Comparison of ENCODE assay signal across 8 cellular contexts in genomic region chr12:57726151-57726883, GRCh38. TPM values are rescaled to one million over a fixed set of nuclear protein-coding genes. Genes with fewer than 3 reads are reported as not detected.
DNase-seq lines count a peak whose midpoint lies in the region; ATAC-seq and TF ChIP-seq lines count a peak whose summit lies in the region.

No MANE protein-coding gene starts in this region.

- H3K4me2 ChIP-seq in osteoblast (ENCODE audit: insufficient read depth, low read length): peak overlapping the region; percentile 88

- peaks cover 4% of the 10 kb centered on the region for H3K4me1 ChIP-seq in osteoblast (ENCODE audit: insufficient read depth, low read length)

- peak overlapping the region; percentile 10 for H3K27ac ChIP-seq in osteoblast (ENCODE audit: low read depth, low read length)

- DNase-seq in AG04449 (ENCODE audit: low read depth, low spot score) (peak; percentile 29), GM20000 (ENCODE audit: low spot score) (peak; percentile 55), NCI-H2196 (lab: John Stamatoyannopoulos, UW; ENCODE audit: unreplicated experiment) (peak; percentile 90), head of caudate nucleus (peak in 41 of 42 donors; percentile 51 to 89 (median 74)), osteoblast (ENCODE audit: insufficient read length, low spot score, missing footprints) (peak; percentile 98), cortex of kidney (lab: John Stamatoyannopoulos, UW) (no peak)
- DNase-seq in activated naive CD8-positive, alpha-beta T cell treated with anti-CD3 and anti-CD28 coated beads for 36 hours: peak; percentile 28

- ATAC-seq in GM21717 (IDR thresholded peaks at IDR 0.05; ENCODE audit: unreplicated experiment): no peak

- no peaks in the 10 kb centered on the region for H3K9me3 ChIP-seq in osteoblast (ENCODE audit: low read depth, low read length)

- peaks cover 4% of the 10 kb centered on the region for H3K4me1 Mint-ChIP-seq in activated naive CD8-positive, alpha-beta T cell treated with anti-CD3 and anti-CD28 coated beads for 36 hours

- CTCF ChIA-PET in AG04449 (lab: Yijun Ruan, JAX): interaction anchor here (0.6 to 5.3 kb wide), 39 partner anchors 10 to 274 kb away, joined by 3 to 82 read pairs (median 4); partner anchors contain the start of genes AGAP2, CYP27B1, OS9 and TSFM

- H3K9me3 Mint-ChIP-seq in activated naive CD8-positive, alpha-beta T cell treated with anti-CD3 and anti-CD28 coated beads for 36 hours: no peaks in the 10 kb centered on the region

- H3K36me3 ChIP-seq in osteoblast (ENCODE audit: insufficient read depth, low read length): no peaks in the 10 kb centered on the region

- H3K4me3 ChIP-seq in AG04449 (ENCODE audit: low read depth, low read length) (peak overlapping the region; percentile 91), osteoblast (ENCODE audit: insufficient read depth, low read length) (peak overlapping the region; percentile 83)

- H4K20me1 ChIP-seq in osteoblast (ENCODE audit: insufficient read depth, low read length): peaks cover 2% of the 10 kb centered on the region

- peak overlapping the region; percentile 97 for H2AFZ ChIP-seq in osteoblast (ENCODE audit: low read length)

- TF ChIP-seq CTCF in AG04449 (IDR thresholded peaks at IDR 0.05; ENCODE audit: insufficient read depth, low read length, missing control alignments): peak; percentile 94
- no peak for TF ChIP-seq CTCF in GM20000 (IDR thresholded peaks at IDR 0.05; ENCODE audit: extremely low read depth, missing control alignments)
- peak; percentile 85 for TF ChIP-seq CTCF in osteoblast (IDR thresholded peaks at IDR 0.05; ENCODE audit: extremely low read depth, low read depth, low read length)

- H3K27ac Mint-ChIP-seq in activated naive CD8-positive, alpha-beta T cell treated with anti-CD3 and anti-CD28 coated beads for 36 hours: no peak overlapping the region

- H3K27me3 ChIP-seq in osteoblast (ENCODE audit: insufficient read depth, low read length): peaks cover 15% of the 10 kb centered on the region

- no peaks in the 10 kb centered on the region for H3K27me3 Mint-ChIP-seq in activated naive CD8-positive, alpha-beta T cell treated with anti-CD3 and anti-CD28 coated beads for 36 hours

- intact Hi-C loops in head of caudate nucleus (cut with DNase I): no loop called here

- POLR2A ChIA-PET in AG04449 (lab: Yijun Ruan, JAX): interaction anchor here (0.5 to 1.3 kb wide), 6 partner anchors 8 to 1041 kb away, joined by 3 to 7 read pairs (median 3); partner anchors contain the start of genes CDK4 and TSPAN31

- H3K4me3 Mint-ChIP-seq in activated naive CD8-positive, alpha-beta T cell treated with anti-CD3 and anti-CD28 coated beads for 36 hours: peak overlapping the region; percentile 45

- no peaks in the 10 kb centered on the region for H3K79me2 ChIP-seq in osteoblast (ENCODE audit: insufficient read depth, low read length)

- H3K36me3 Mint-ChIP-seq in activated naive CD8-positive, alpha-beta T cell treated with anti-CD3 and anti-CD28 coated beads for 36 hours: peaks cover 14% of the 10 kb centered on the region

RNA-seq across cellular contexts. Expression of gene AGAP2, which starts 12.2 kb away (rescaled TPM):
- total RNA-seq in activated naive CD8-positive, alpha-beta T cell treated with anti-CD3 and anti-CD28 coated beads for 36 hours: 10 to 100 TPM; 22.6 to 23.8 TPM
- total RNA-seq in osteoblast: 0.29 and 0.72 TPM in 2 replicates

RNA-seq across cellular contexts. Expression of gene TSPAN31, which starts 18.5 kb away (rescaled TPM):
- total RNA-seq in activated naive CD8-positive, alpha-beta T cell treated with anti-CD3 and anti-CD28 coated beads for 36 hours: 1 to 10 TPM; 5.7 TPM
- total RNA-seq in osteoblast: 37.4 and 41.6 TPM in 2 replicates

RNA-seq across cellular contexts. Expression of gene CDK4, which starts 25.8 kb away (rescaled TPM):
- 100 to 1,000 TPM; 275 to 304 TPM for total RNA-seq in activated naive CD8-positive, alpha-beta T cell treated with anti-CD3 and anti-CD28 coated beads for 36 hours
- total RNA-seq in osteoblast: 275 and 293 TPM in 2 replicates

RNA-seq across cellular contexts. Expression of gene MARCHF9, which starts 28.6 kb away (rescaled TPM):
- 10 to 100 TPM; 18.2 to 19.2 TPM for total RNA-seq in activated naive CD8-positive, alpha-beta T cell treated with anti-CD3 and anti-CD28 coated beads for 36 hours
- 0.59 and 0.72 TPM in 2 replicates for total RNA-seq in osteoblast

RNA-seq across cellular contexts. Expression of gene OS9, which starts 32.4 kb away (rescaled TPM):
- 10 to 100 TPM; 53.7 to 59.8 TPM for total RNA-seq in activated naive CD8-positive, alpha-beta T cell treated with anti-CD3 and anti-CD28 coated beads for 36 hours
- 152 and 211 TPM in 2 replicates for total RNA-seq in osteoblast

Comparison
In these comparisons a context has a peak if more than half of its experiments do, and no peak if none do; other contexts are left out.
1. RNA of gene AGAP2, which starts 12.2 kb away (total RNA-seq): 22.6 to 23.8 TPM in activated naive CD8-positive, alpha-beta T cell treated with anti-CD3 and anti-CD28 coated beads for 36 hours; 0.29 to 0.72 TPM in osteoblast; every median in the first group is over 10 times any median in the second.